Comparison of ENCODE assay signal across 12 cellular contexts in genomic region chr15:52667597-52667996, GRCh38. TPM values are rescaled to one million over a fixed set of nuclear protein-coding genes. Genes with fewer than 3 reads are reported as not detected.
DNase-seq lines count a peak whose midpoint lies in the region; ATAC-seq, FAIRE-seq and TF ChIP-seq lines count a peak whose summit lies in the region.
"Had no signal": no experiment of that assay in that cellular context is flagged by ENCODE, and none has a peak within 500 bp of the region (broad histone marks: within the 10 kb centered on the region; RNA-seq: fewer than 3 reads in every experiment).

No MANE protein-coding gene starts in this region.

- TF ChIP-seq CTCF in mucosa of descending colon (IDR thresholded peaks at IDR 0.05): no peak

- no peaks in the 10 kb centered on the region for H3K36me3 ChIP-seq in mucosa of descending colon (ENCODE audit: low read depth)
- H3K36me3 ChIP-seq: prostate gland had no signal

- peaks cover 30% of the 10 kb centered on the region for H3K36me3 Mint-ChIP-seq in T-helper 17 cell (ENCODE audit: low read depth)

- no peak overlapping the region for H3K4me3 ChIP-seq in mucosa of descending colon
- H3K4me3 ChIP-seq: prostate gland had no signal

- peak overlapping the region; percentile 6 for H3K27ac Mint-ChIP-seq in T-helper 17 cell
- H3K27ac Mint-ChIP-seq: activated naive CD8-positive, alpha-beta T cell had no signal

- H3K4me1 ChIP-seq in mucosa of descending colon (ENCODE audit: low read depth): no peaks in the 10 kb centered on the region
- H3K4me1 ChIP-seq: prostate gland had no signal

- H3K27me3 Mint-ChIP-seq in T-helper 17 cell: no peaks in the 10 kb centered on the region
- H3K27me3 Mint-ChIP-seq: activated naive CD8-positive, alpha-beta T cell had no signal

- H3K9me3 ChIP-seq in T-helper 17 cell (ENCODE audit: control insufficient read depth, low read length, poor library complexity, severe bottlenecking): no peaks in the 10 kb centered on the region
- H3K9me3 ChIP-seq in mucosa of descending colon: no peaks in the 10 kb centered on the region
- H3K9me3 ChIP-seq: prostate gland had no signal

- H3K4me3 Mint-ChIP-seq in T-helper 17 cell: no peak overlapping the region
- H3K4me3 Mint-ChIP-seq: activated naive CD8-positive, alpha-beta T cell had no signal

- intact Hi-C loops in mucosa of descending colon (cut with DNase I, micrococcal nuclease): no loop called here

- peaks cover 35% of the 10 kb centered on the region for H3K4me1 Mint-ChIP-seq in T-helper 17 cell

- peak; percentile 72 for ATAC-seq in GM19455 (IDR thresholded peaks at IDR 0.05; ENCODE audit: unreplicated experiment)
- ATAC-seq in HG02938 (IDR thresholded peaks at IDR 0.05; ENCODE audit: unreplicated experiment): peak; percentile 88
- ATAC-seq in T-helper 17 cell: no peak
- no peak for ATAC-seq in mucosa of descending colon

- DNase-seq in GM18507 (ENCODE audit: extremely low spot score, insufficient read length, low read depth) (no peak), T-helper 17 cell (no peak), NCI-H2081 (lab: John Stamatoyannopoulos, UW) (no peak), mucosa of descending colon (no peak), germinal center (ENCODE audit: low spot score) (no peak), SHP77 (lab: John Stamatoyannopoulos, UW) (no peak)
- DNase-seq: activated CD4-positive, alpha-beta T cell treated with anti-CD3 and anti-CD28 coated beads, Interleukin-2, amount 50 U/mL, for 4 hours; NCI-H1092 treated with DMSO at 0.1 percent for 48 hours had no signal

- peak; percentile 86 for FAIRE-seq in GM18507 (lab: Jason Lieb, UNC)

RNA-seq across cellular contexts. Expression of gene ATOSA, which starts 11.6 kb away (rescaled TPM):
- total RNA-seq in T-helper 17 cell: 100 to 1,000 TPM; 101 to 120 TPM
- 10 to 100 TPM; 45.3 to 77.0 (median 53.1) TPM for total RNA-seq in mucosa of descending colon

Comparison
In these comparisons a context has a peak if more than half of its experiments do, and no peak if none do; other contexts are left out.
1. ATAC-seq: peak in GM19455 (single experiment) and HG02938 (single experiment); none in T-helper 17 cell (single experiment) and mucosa of descending colon (single experiment).